In the genomic region with DNA sequence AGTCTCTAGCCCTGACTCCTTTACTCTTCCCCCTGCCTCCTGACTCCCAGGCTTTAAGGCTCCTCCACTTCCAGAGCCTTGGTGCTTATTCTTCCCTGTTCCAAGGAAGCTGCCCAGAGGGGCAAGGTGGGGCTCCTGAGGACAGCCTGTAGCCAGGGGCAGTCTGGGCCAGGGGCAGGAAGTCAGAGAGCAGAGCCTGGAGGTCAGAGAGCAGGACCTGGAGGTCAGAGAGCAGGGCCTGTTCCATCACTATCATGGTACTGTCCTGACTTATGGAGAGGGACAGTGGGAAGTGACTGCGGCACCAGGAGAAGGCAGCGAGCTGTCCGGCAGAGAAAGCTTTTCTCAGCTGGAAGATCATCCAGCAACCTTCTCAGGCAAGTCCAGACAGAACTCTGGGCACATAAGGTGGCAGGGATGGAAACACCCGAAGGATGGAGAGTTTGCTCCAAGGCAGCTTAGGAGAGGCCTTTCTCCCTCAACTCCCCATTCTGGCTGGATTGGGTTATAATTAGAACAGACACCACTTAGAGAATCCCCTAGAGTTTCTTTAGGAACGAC, we compare ENCODE assay signal across 14 cellular contexts. TPM values are rescaled to one million over a fixed set of nuclear protein-coding genes. Genes with fewer than 3 reads are reported as not detected.
DNase-seq lines count a peak whose midpoint lies in the region; ATAC-seq and TF ChIP-seq lines count a peak whose summit lies in the region.
"Had no signal": no experiment of that assay in that cellular context is flagged by ENCODE, and none has a peak within 500 bp of the region (broad histone marks: within the 10 kb centered on the region; RNA-seq: fewer than 3 reads in every experiment).

No MANE protein-coding gene starts in this region.

- no peak for ATAC-seq in GM21360 (IDR thresholded peaks at IDR 0.05; ENCODE audit: unreplicated experiment)

- H3K27ac ChIP-seq in breast epithelium (peak overlapping the region; percentile 81), hepatocyte (peak overlapping the region; percentile 47), sigmoid colon (peak overlapping the region; percentile 71 to 79 (median 78))
- no peak overlapping the region for H3K27ac ChIP-seq in effector memory CD4-positive, alpha-beta T cell (ENCODE audit: insufficient read depth, low read length, poor library complexity, severe bottlenecking)

- TF ChIP-seq CTCF in CD14-positive monocyte (IDR thresholded peaks at IDR 0.05) = no peak
- no peak for TF ChIP-seq CTCF in breast epithelium (IDR thresholded peaks at IDR 0.05)
- TF ChIP-seq CTCF in hepatocyte (IDR thresholded peaks at IDR 0.05; ENCODE audit: poor library complexity) = no peak
- no peak for TF ChIP-seq CTCF in sigmoid colon (IDR thresholded peaks at IDR 0.05)

- no peaks in the 10 kb centered on the region for H4K20me1 ChIP-seq in hepatocyte (ENCODE audit: insufficient read depth, poor library complexity, severe bottlenecking)

- intact Hi-C loops in CD14-positive monocyte (cut with micrococcal nuclease) = no loop called here
- intact Hi-C loops in breast epithelium (cut with DNase I; ENCODE audit: low total_unique reads) = no loop called here
- intact Hi-C loops in sigmoid colon (cut with DNase I) = no loop called here

- H2AFZ ChIP-seq in hepatocyte = no peak overlapping the region

- TF ChIP-seq POLR2A in breast epithelium (IDR thresholded peaks at IDR 0.05) (no peak), sigmoid colon (IDR thresholded peaks at IDR 0.05) (no peak)

- H3K4me1 ChIP-seq in breast epithelium (peaks cover 0 to 11% of the 10 kb centered on the region in 2 donors), hepatocyte (ENCODE audit: insufficient read depth) (no peaks in the 10 kb centered on the region), sigmoid colon (peaks cover 0 to 57% (median 45%) of the 10 kb centered on the region in 4 donors)
- H3K4me1 ChIP-seq in effector memory CD4-positive, alpha-beta T cell (ENCODE audit: control insufficient read depth, insufficient read depth, low read length, poor library complexity, severe bottlenecking) = no peaks in the 10 kb centered on the region

- peaks cover 8% of the 10 kb centered on the region for H3K79me2 ChIP-seq in hepatocyte

- H3K4me2 ChIP-seq in hepatocyte = peak overlapping the region; percentile 43

- peak overlapping the region; percentile 47 to 74 for H3K4me3 Mint-ChIP-seq in CD14-positive monocyte
- H3K4me3 Mint-ChIP-seq: activated T-helper 1 cell treated with anti-CD3 and anti-CD28 coated beads, Interleukin-12 subunit alpha, Interleukin-12 subunit beta, Interleukin-2, Interleukin-4 antibody, amounts not matched to agents 30 ng/mL and 10 ng/mL and 1 ng/mL, durations not matched to agents 14 hours and 24 hours and 36 hours had no signal

- no peak for DNase-seq in CD14-positive monocyte (ENCODE audit: low spot score)
- no peak for DNase-seq in breast epithelium (ENCODE audit: low spot score in 2 of 2)
- DNase-seq in hepatocyte (ENCODE audit: low spot score) = no peak
- DNase-seq in sigmoid colon = no peak
- DNase-seq in putamen (ENCODE audit: low spot score) = no peak
- DNase-seq in SK-N-DZ (ENCODE audit: low spot score) = no peak
- no peak for DNase-seq in effector memory CD4-positive, alpha-beta T cell
- DNase-seq: activated CD4-positive, CD25-positive, alpha-beta regulatory T cell treated with anti-CD3 and anti-CD28 coated beads, Interleukin-2, amount 50 U/mL, for 72 hours; DMS 273 treated with DMSO at 0.1 percent for 48 hours; NCI-H1105 treated with DMSO at 0.1 percent for 48 hours; NCI-H69; occipital lobe had no signal

- H3K4me1 Mint-ChIP-seq in CD14-positive monocyte = peaks cover 14% of the 10 kb centered on the region

- WGBS in hepatocyte (ENCODE audit: low lambda C conversion rate, missing lambda C conversion rate) = 90% methylated on average over 5 of the region's 5 CpGs
- WGBS in sigmoid colon, 2 donors = 84 to 91% methylated on average over 5 of the region's 5 CpGs

- no peak for TF ChIP-seq EP300 in sigmoid colon (IDR thresholded peaks at IDR 0.05)

- no peak overlapping the region for H3K27ac Mint-ChIP-seq in CD14-positive monocyte
- H3K27ac Mint-ChIP-seq: activated T-helper 1 cell treated with anti-CD3 and anti-CD28 coated beads, Interleukin-12 subunit alpha, Interleukin-12 subunit beta, Interleukin-2, Interleukin-4 antibody, amounts not matched to agents 30 ng/mL and 10 ng/mL and 1 ng/mL, durations not matched to agents 14 hours and 24 hours and 36 hours had no signal

- H3K36me3 ChIP-seq in breast epithelium (no peaks in the 10 kb centered on the region), hepatocyte (replicated peaks; ENCODE audit: insufficient read depth, low read depth) (no peaks in the 10 kb centered on the region), sigmoid colon (peaks cover 0 to 22% (median 11%) of the 10 kb centered on the region in 4 donors)
- H3K36me3 ChIP-seq in effector memory CD4-positive, alpha-beta T cell (ENCODE audit: control insufficient read depth, insufficient read depth, low read length) = no peaks in the 10 kb centered on the region

- peaks cover 5 to 9% of the 10 kb centered on the region in 2 donors for H3K36me3 Mint-ChIP-seq in CD14-positive monocyte

- no peaks in the 10 kb centered on the region for H3K9me2 ChIP-seq in hepatocyte (replicated peaks; ENCODE audit: insufficient read depth)

- peaks cover 4 to 7% (median 5%) of the 10 kb centered on the region in 3 donors for H3K27me3 Mint-ChIP-seq in CD14-positive monocyte (ENCODE audit: low read depth in 3 of 3)

- H3K27me3 ChIP-seq in breast epithelium (no peaks in the 10 kb centered on the region), hepatocyte (no peaks in the 10 kb centered on the region), sigmoid colon (no peaks in the 10 kb centered on the region)
- H3K27me3 ChIP-seq in effector memory CD4-positive, alpha-beta T cell (replicated peaks; ENCODE audit: control insufficient read depth, insufficient read depth, low read length, poor library complexity, severe bottlenecking) = no peaks in the 10 kb centered on the region

- H3K9me3 ChIP-seq in breast epithelium (no peaks in the 10 kb centered on the region), hepatocyte (ENCODE audit: low read depth) (no peaks in the 10 kb centered on the region), sigmoid colon (no peaks in the 10 kb centered on the region)
- no peaks in the 10 kb centered on the region for H3K9me3 ChIP-seq in effector memory CD4-positive, alpha-beta T cell (ENCODE audit: control insufficient read depth, low read length)

- H3K4me3 ChIP-seq in breast epithelium (peak overlapping the region in 1 of 3 donors; percentile 1), hepatocyte (no peak overlapping the region), sigmoid colon (no peak overlapping the region)
- no peak overlapping the region for H3K4me3 ChIP-seq in effector memory CD4-positive, alpha-beta T cell (ENCODE audit: insufficient read depth, low read depth, low read length, poor library complexity, severe bottlenecking)

- no peaks in the 10 kb centered on the region for H3K9me3 Mint-ChIP-seq in CD14-positive monocyte
- H3K9me3 Mint-ChIP-seq: activated T-helper 1 cell treated with anti-CD3 and anti-CD28 coated beads, Interleukin-12 subunit alpha, Interleukin-12 subunit beta, Interleukin-2, Interleukin-4 antibody, amounts not matched to agents 30 ng/mL and 10 ng/mL and 1 ng/mL, durations not matched to agents 14 hours and 24 hours and 36 hours had no signal

RNA-seq across cellular contexts. Expression of a gene that starts 25.0 kb away (rescaled TPM):
- polyA plus RNA-seq in CD14-positive monocyte = 1 to 10 TPM in 1 of 2 donors, under 1 TPM in 1; 0.75 to 1.1 TPM
- 10 to 100 TPM; 11.3 to 18.2 (median 11.5) TPM for total RNA-seq in breast epithelium
- 8.3 and 9.8 TPM in 2 replicates for total RNA-seq in hepatocyte
- polyA plus RNA-seq in hepatocyte = 13.1 and 16.4 TPM in 2 replicates
- 10 to 100 TPM in 2 of 4 donors, 1 to 10 TPM in 2; 5.1 to 16.1 (median 8.4) TPM for total RNA-seq in sigmoid colon
- polyA plus RNA-seq in sigmoid colon = 10 to 100 TPM in 1 of 3 donors, 1 to 10 TPM in 2; 2.4 to 14.2 (median 4.9) TPM
- 6.0 and 6.3 TPM in 2 replicates for polyA plus RNA-seq in SK-N-DZ (2014; cell fraction: cytosol; rRNA removed)
- polyA plus RNA-seq in SK-N-DZ (2014; cell fraction: nucleus; rRNA removed) = 16.3 and 61.2 TPM in 2 replicates
